ENCODE assay signal across 10 cellular contexts in the genomic region with DNA sequence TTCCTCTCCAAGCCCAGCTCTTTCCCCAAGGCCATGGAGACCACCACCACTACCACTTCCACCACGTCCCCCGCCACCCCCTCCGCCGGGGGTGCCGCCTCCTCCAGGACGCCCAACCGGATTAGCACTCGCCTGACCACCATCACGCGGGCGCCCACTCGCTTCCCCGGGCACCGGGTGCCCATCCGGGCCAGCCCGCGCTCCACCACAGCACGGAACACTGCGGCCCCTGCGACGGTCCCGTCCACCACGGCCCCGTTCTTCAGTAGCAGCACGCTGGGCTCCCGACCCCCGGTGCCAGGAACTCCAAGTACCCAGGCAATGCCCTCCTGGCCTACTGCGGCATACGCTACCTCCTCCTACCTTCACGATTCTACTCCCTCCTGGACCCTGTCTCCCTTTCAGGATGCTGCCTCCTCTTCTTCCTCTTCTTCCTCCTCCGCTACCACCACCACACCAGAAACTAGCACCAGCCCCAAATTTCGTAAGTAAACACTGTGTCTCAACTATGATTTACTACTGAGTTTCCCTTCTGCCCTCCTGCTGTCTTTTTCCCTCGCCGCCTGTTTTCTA. TPM values are rescaled to one million over a fixed set of nuclear protein-coding genes. Genes with fewer than 3 reads are reported as not detected.
DNase-seq lines count a peak whose midpoint lies in the region; ATAC-seq and TF ChIP-seq lines count a peak whose summit lies in the region.
"Had no signal": no experiment of that assay in that cellular context is flagged by ENCODE, and none has a peak within 500 bp of the region (broad histone marks: within the 10 kb centered on the region; RNA-seq: fewer than 3 reads in every experiment).

No MANE protein-coding gene starts in this region.

- under 1% methylated on average over 34 of the region's 34 CpGs for WGBS in HUES64
- 3% methylated on average over 26 to 34 of the region's 34 CpGs for WGBS in tibial nerve, 2 donors

- H3K4me1 ChIP-seq in HUES64 (ENCODE audit: insufficient read depth, low read length): peaks cover 42% of the 10 kb centered on the region
- no peaks in the 10 kb centered on the region for H3K4me1 ChIP-seq in endocrine pancreas (ENCODE audit: control insufficient read depth, insufficient read depth, low read length)
- peaks cover 23% of the 10 kb centered on the region for H3K4me1 ChIP-seq in neuron (ENCODE audit: insufficient read depth, low read length)
- H3K4me1 ChIP-seq in tibial nerve: peaks cover 0 to 30% (median 5%) of the 10 kb centered on the region in 4 donors
- peaks cover 0 to 19% (median 0%) of the 10 kb centered on the region in 4 donors for H3K4me1 ChIP-seq in Peyer's patch

- no peak for TF ChIP-seq CTCF in tibial nerve (IDR thresholded peaks at IDR 0.05)
- TF ChIP-seq CTCF in Peyer's patch (IDR thresholded peaks at IDR 0.05): no peak

- in situ Hi-C loops in Caki2 (cut with HindIII; ENCODE audit: low pct_unique_long_range_greater_than_20kb, low sequenced_read_pairs): no loop called here

- no peak for TF ChIP-seq EP300 in tibial nerve (IDR thresholded peaks at IDR 0.05)

- TF ChIP-seq POLR2A in tibial nerve (IDR thresholded peaks at IDR 0.05) (no peak), Peyer's patch (IDR thresholded peaks at IDR 0.05) (no peak)

- H2AFZ ChIP-seq in neuron (ENCODE audit: low read depth, low read length): peak overlapping the region; percentile 12

- H3K36me3 ChIP-seq in HUES64 (ENCODE audit: insufficient read depth, low read length) (no peaks in the 10 kb centered on the region), endocrine pancreas (ENCODE audit: control insufficient read depth, insufficient read depth, low read length) (no peaks in the 10 kb centered on the region), neuron (ENCODE audit: insufficient read depth, low read length) (no peaks in the 10 kb centered on the region), tibial nerve (no peaks in the 10 kb centered on the region), Peyer's patch (no peaks in the 10 kb centered on the region)

- peak; percentile 6 for DNase-seq in Caki2 (ENCODE audit: low read depth)
- no peak for DNase-seq in tibial nerve (ENCODE audit: low spot score in 2 of 2)
- DNase-seq in Peyer's patch: no peak
- no peak for DNase-seq in stimulated activated CD4-positive, alpha-beta T cell treated with anti-CD3 and anti-CD28 coated beads, Interleukin-15, amount 100 ng/mL, for 24 hours
- DNase-seq: activated effector memory CD4-positive, alpha-beta T cell treated with anti-CD3 and anti-CD28 coated beads, Interleukin-2, amount 50 U/mL, for 16 hours; NCI-H2107 had no signal

- H3K27ac ChIP-seq in HUES64 (ENCODE audit: low read depth, low read length) (no peak overlapping the region), tibial nerve (no peak overlapping the region), Peyer's patch (no peak overlapping the region)

- H3K9me3 ChIP-seq in HUES64 (ENCODE audit: insufficient read depth, low read depth, low read length) (no peaks in the 10 kb centered on the region), endocrine pancreas (ENCODE audit: control insufficient read depth, low read length) (no peaks in the 10 kb centered on the region), neuron (ENCODE audit: low read length) (no peaks in the 10 kb centered on the region), tibial nerve (no peaks in the 10 kb centered on the region), Peyer's patch (peaks cover 0 to 4% (median 0%) of the 10 kb centered on the region in 4 donors)

- no peak for ATAC-seq in HG03521 (IDR thresholded peaks at IDR 0.05; ENCODE audit: unreplicated experiment)

- H3K4me3 ChIP-seq in HUES64 (ENCODE audit: low read length) (peak overlapping the region; percentile 69), endocrine pancreas (ENCODE audit: control insufficient read depth, insufficient read depth, low read length) (peak overlapping the region; percentile 23), neuron (ENCODE audit: low read length) (peak overlapping the region; percentile 66), tibial nerve (peak overlapping the region in 1 of 4 donors; percentile 47), Peyer's patch (peak overlapping the region in 1 of 4 donors; percentile 25)

- H3K27me3 ChIP-seq in HUES64 (ENCODE audit: insufficient read depth, low read length) (peaks cover 62% of the 10 kb centered on the region), endocrine pancreas (ENCODE audit: control insufficient read depth, insufficient read depth, low read length) (no peaks in the 10 kb centered on the region), neuron (ENCODE audit: insufficient read depth, low read length) (no peaks in the 10 kb centered on the region), tibial nerve (peaks cover 0 to 34% of the 10 kb centered on the region in 2 donors), Peyer's patch (peaks cover 0 to 17% of the 10 kb centered on the region in 2 donors)

- H3K9ac ChIP-seq in HUES64 (ENCODE audit: low read depth, low read length) (peak overlapping the region; percentile 56), endocrine pancreas (ENCODE audit: control insufficient read depth, insufficient read depth, low read length) (no peak overlapping the region)

RNA-seq across cellular contexts. Expression of a gene that starts 0.8 kb away (rescaled TPM):
- 0.87 and 0.95 TPM in 2 replicates for total RNA-seq in Caki2 (2014; rRNA removed; shearing (Covaris generic); ENCODE audit: low replicate concordance)
- polyA plus RNA-seq in HUES64 (2013, experiment 1 of 2): 2.9 TPM
- 3.9 TPM for polyA plus RNA-seq in HUES64 (2013, experiment 2 of 2)
- 1 to 10 TPM in 1 of 4 donors, under 1 TPM in 2, not detected in 1; 0.20 to 1.1 (median 0.84) TPM for total RNA-seq in tibial nerve
- not detected for total RNA-seq in Peyer's patch
